In genomic region chr7:55181774-55182173, GRCh38 we compare ENCODE assay signal across 21 cellular contexts.
"Had no signal": no experiment of that assay in that cellular context is flagged by ENCODE, and none has a peak within 500 bp of the region (broad histone marks: within the 10 kb centered on the region; RNA-seq: fewer than 3 reads in every experiment).

No MANE protein-coding gene starts in this region.

- H3K4me1 Mint-ChIP-seq: activated naive CD8-positive, alpha-beta T cell treated with anti-CD3 and anti-CD28 coated beads for 36 hours had no signal

- H3K9me3 ChIP-seq: psoas muscle, testis had no signal

- H3K27ac Mint-ChIP-seq: activated naive CD8-positive, alpha-beta T cell treated with anti-CD3 and anti-CD28 coated beads for 36 hours; activated T-helper 17 cell treated with anti-CD3 and anti-CD28 coated beads, Interleukin-2, amount 50 U/mL, for 72 hours; mesothelial cell of epicardium; T-helper 17 cell had no signal

- H3K36me3 ChIP-seq: WERI-Rb-1 had no signal

- FAIRE-seq: islet of Langerhans had no signal

- H3K9me3 Mint-ChIP-seq: activated naive CD8-positive, alpha-beta T cell treated with anti-CD3 and anti-CD28 coated beads for 36 hours; activated T-helper 17 cell treated with anti-CD3 and anti-CD28 coated beads, Interleukin-2, amount 50 U/mL, for 72 hours; mesothelial cell of epicardium; neural crest cell had no signal

- DNase-seq: activated CD4-positive, alpha-beta T cell treated with anti-CD3 and anti-CD28 coated beads, Interleukin-2, amount 50 U/mL, for 4 hours; activated naive CD4-positive, alpha-beta T cell; activated naive CD8-positive, alpha-beta T cell treated with anti-CD3 and anti-CD28 coated beads for 36 hours; activated T-cell treated with anti-CD3 and anti-CD28 coated beads, Interleukin-2, amount 50 U/mL, for 1 hour; amygdala; foreskin fibroblast; hippocampal formation; psoas muscle; right cardiac atrium; stimulated activated CD4-positive, alpha-beta T cell treated with anti-CD3 and anti-CD28 coated beads, Interleukin-15, amount 100 ng/mL, for 24 hours; stimulated activated CD4-positive, alpha-beta T cell treated with anti-CD3 and anti-CD28 coated beads, Interleukin-4, amount 100 ng/mL, for 1 hour; T-helper 17 cell; testis; WERI-Rb-1 had no signal

- H3K27ac ChIP-seq: epithelial cell of prostate, psoas muscle, testis, WERI-Rb-1 had no signal

- H3K4me3 Mint-ChIP-seq: activated naive CD8-positive, alpha-beta T cell treated with anti-CD3 and anti-CD28 coated beads for 36 hours; activated T-helper 17 cell treated with anti-CD3 and anti-CD28 coated beads, Interleukin-2, amount 50 U/mL, for 72 hours; mesothelial cell of epicardium; neural crest cell; T-helper 17 cell had no signal

- H3K27me3 ChIP-seq: testis had no signal

- H3K36me3 Mint-ChIP-seq: activated naive CD8-positive, alpha-beta T cell treated with anti-CD3 and anti-CD28 coated beads for 36 hours had no signal

- ATAC-seq: activated T-helper 17 cell treated with anti-CD3 and anti-CD28 coated beads, Interleukin-2, amount 50 U/mL, for 72 hours; psoas muscle; right cardiac atrium; T-helper 17 cell had no signal

- H3K27me3 Mint-ChIP-seq: activated naive CD8-positive, alpha-beta T cell treated with anti-CD3 and anti-CD28 coated beads for 36 hours had no signal

- H3K4me3 ChIP-seq: lung, psoas muscle, skin epidermis, testis had no signal
